In the genomic region with DNA sequence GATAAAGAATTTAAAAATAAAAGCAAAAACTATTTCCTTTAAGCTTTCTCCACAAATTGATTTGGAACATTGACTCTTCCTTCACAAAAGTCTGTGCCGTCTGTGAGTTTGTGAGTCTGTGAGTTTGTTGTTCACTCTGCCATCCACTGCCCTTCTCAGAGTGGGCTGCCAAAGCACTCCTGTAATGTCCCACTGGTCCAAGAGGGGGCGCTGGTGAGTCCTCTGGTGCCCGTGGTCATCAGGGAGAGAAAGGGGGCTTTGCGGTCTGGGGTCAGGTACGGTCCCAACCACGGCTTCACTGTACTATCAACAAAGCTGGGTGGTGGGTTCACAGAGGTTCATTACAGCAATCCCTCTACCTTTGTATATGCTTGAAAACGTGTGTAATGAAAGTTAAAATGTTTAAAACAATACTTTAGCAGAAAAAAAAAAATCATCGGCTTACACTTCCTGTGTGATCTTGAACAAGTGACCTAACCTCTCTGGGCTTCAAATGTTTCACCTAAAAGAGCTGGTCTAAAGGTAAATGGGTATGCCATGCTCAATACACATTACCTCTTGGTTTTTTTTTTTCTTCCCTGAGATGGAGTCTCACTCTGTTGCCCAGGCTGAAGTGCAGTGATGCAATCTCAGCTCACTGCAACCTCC, we compare ENCODE assay signal across 8 cellular contexts. TPM values are rescaled to one million over a fixed set of nuclear protein-coding genes. Genes with fewer than 3 reads are reported as not detected.
DNase-seq lines count a peak whose midpoint lies in the region; ATAC-seq and TF ChIP-seq lines count a peak whose summit lies in the region.

No MANE protein-coding gene starts in this region.

- no peaks in the 10 kb centered on the region for H3K9me3 ChIP-seq in left lung
- no peaks in the 10 kb centered on the region for H3K9me3 ChIP-seq in transverse colon
- H3K9me3 ChIP-seq in suprapubic skin, result no peaks in the 10 kb centered on the region

- H3K4me1 ChIP-seq in left lung, result peaks cover 0 to 13% of the 10 kb centered on the region in 2 donors
- peaks cover 0 to 10% (median 1%) of the 10 kb centered on the region in 4 donors for H3K4me1 ChIP-seq in transverse colon
- H3K4me1 ChIP-seq in suprapubic skin, result peaks cover 9% of the 10 kb centered on the region

- H3K4me3 Mint-ChIP-seq in activated naive CD8-positive, alpha-beta T cell treated with anti-CD3 and anti-CD28 coated beads for 36 hours, result no peak overlapping the region

- peak; percentile 34 for DNase-seq in Daoy (ENCODE audit: low read depth)
- DNase-seq in NB4 (ENCODE audit: low read depth), result peak; percentile 45
- DNase-seq in activated naive CD8-positive, alpha-beta T cell treated with anti-CD3 and anti-CD28 coated beads for 36 hours, result peak; percentile 49
- DNase-seq in left lung, result no peak
- peak; percentile 31 for DNase-seq in transverse colon
- DNase-seq in suprapubic skin (ENCODE audit: low spot score in 2 of 2), result no peak
- DNase-seq in putamen (ENCODE audit: low spot score), result no peak

- H3K36me3 Mint-ChIP-seq in activated naive CD8-positive, alpha-beta T cell treated with anti-CD3 and anti-CD28 coated beads for 36 hours, result peaks cover 14% of the 10 kb centered on the region

- H3K36me3 ChIP-seq in left lung, result peaks cover 0 to 32% of the 10 kb centered on the region in 2 donors
- no peaks in the 10 kb centered on the region for H3K36me3 ChIP-seq in transverse colon
- peaks cover 6% of the 10 kb centered on the region for H3K36me3 ChIP-seq in suprapubic skin

- H3K27ac Mint-ChIP-seq in activated naive CD8-positive, alpha-beta T cell treated with anti-CD3 and anti-CD28 coated beads for 36 hours, result no peak overlapping the region

- H3K27me3 Mint-ChIP-seq in activated naive CD8-positive, alpha-beta T cell treated with anti-CD3 and anti-CD28 coated beads for 36 hours, result peaks cover 16% of the 10 kb centered on the region

- TF ChIP-seq EP300 in transverse colon (IDR thresholded peaks at IDR 0.05; ENCODE audit: low read depth) (no peak), suprapubic skin (IDR thresholded peaks at IDR 0.05) (no peak)

- WGBS in transverse colon (ENCODE audit: low coverage in 1 of 2), 2 donors, result 48 to 72% methylated on average over 5 to 8 of the region's 8 CpGs
- WGBS in suprapubic skin, result 60% methylated on average over 8 of the region's 8 CpGs

- H3K4me1 Mint-ChIP-seq in activated naive CD8-positive, alpha-beta T cell treated with anti-CD3 and anti-CD28 coated beads for 36 hours, result peaks cover 26% of the 10 kb centered on the region

- TF ChIP-seq POLR2A in NB4 (IDR thresholded peaks at IDR 0.05; ENCODE audit: extremely low read depth, insufficient read length) (no peak), transverse colon (IDR thresholded peaks at IDR 0.05) (no peak), suprapubic skin (IDR thresholded peaks at IDR 0.05) (no peak)

- intact Hi-C loops in left lung (cut with DNase I) (loop anchor here in 1 of 2 donors (10.0 kb wide), 1 partner anchor 411 kb away; no protein-coding TSS in a partner anchor), transverse colon (cut with DNase I; ENCODE audit: low total_unique reads) (loop anchor here (10.0 kb wide), 1 partner anchor 421 kb away; a partner anchor contains a TSS)

- in situ Hi-C loops in transverse colon (cut with MboI; ENCODE audit: low pct_ligation_motif_present in 1 of 4, low pct_unique_long_range_greater_than_20kb in 1 of 4, low sequenced_read_pairs in 3 of 4), result loop anchor here in 3 of 4 donors (10.0 to 25.0 kb wide), 5 partner anchors 211 to 1228 kb away; a partner anchor contains a TSS

- ATAC-seq in left lung (peak; percentile 24), HG03432 (IDR thresholded peaks at IDR 0.05; ENCODE audit: unreplicated experiment) (no peak)

- H3K4me3 ChIP-seq in NB4 (ENCODE audit: low read depth, low read length), result no peak overlapping the region
- H3K4me3 ChIP-seq in left lung, result no peak overlapping the region
- no peak overlapping the region for H3K4me3 ChIP-seq in transverse colon
- no peak overlapping the region for H3K4me3 ChIP-seq in suprapubic skin

- TF ChIP-seq CTCF in NB4 (IDR thresholded peaks at IDR 0.05; ENCODE audit: low read depth, low read length) (peak; percentile 81), left lung (IDR thresholded peaks at IDR 0.05) (peak; percentile 28 to 50), transverse colon (IDR thresholded peaks at IDR 0.05) (peak in 4 of 5 experiments; percentile 43 to 61 (median 54)), suprapubic skin (IDR thresholded peaks at IDR 0.05) (peak in 1 of 2 donors; percentile 63)

- no peak overlapping the region for H3K27ac ChIP-seq in left lung
- H3K27ac ChIP-seq in transverse colon, result no peak overlapping the region
- H3K27ac ChIP-seq in suprapubic skin, result no peak overlapping the region

- H3K27me3 ChIP-seq in left lung (peaks cover 8 to 15% of the 10 kb centered on the region in 2 donors), transverse colon (peaks cover 15% of the 10 kb centered on the region), suprapubic skin (peaks cover 5% of the 10 kb centered on the region)

- H3K9me3 Mint-ChIP-seq in activated naive CD8-positive, alpha-beta T cell treated with anti-CD3 and anti-CD28 coated beads for 36 hours, result no peaks in the 10 kb centered on the region

RNA-seq across cellular contexts. Expression of a gene that starts 5.6 kb away (rescaled TPM):
- total RNA-seq in Daoy (2014; rRNA removed; shearing (Covaris generic)), result not detected in 2 replicates
- not detected for total RNA-seq in activated naive CD8-positive, alpha-beta T cell treated with anti-CD3 and anti-CD28 coated beads for 36 hours
- total RNA-seq in left lung, result not detected
- total RNA-seq in transverse colon, result not detected
- not detected for total RNA-seq in suprapubic skin

Comparison
In these comparisons a context has a peak if more than half of its experiments do, and no peak if none do; other contexts are left out.
1. DNase-seq: peak in Daoy (single experiment), NB4 (single experiment), activated naive CD8-positive, alpha-beta T cell treated with anti-CD3 and anti-CD28 coated beads for 36 hours (single experiment) and transverse colon (single experiment); none in left lung (0 of 2), suprapubic skin (0 of 2) and putamen (single experiment).